8 cellular contexts compared by ENCODE assay signal in genomic region chr1:24909388-24909898, GRCh38. TPM values are rescaled to one million over a fixed set of nuclear protein-coding genes. Genes with fewer than 3 reads are reported as not detected.
DNase-seq lines count a peak whose midpoint lies in the region; ATAC-seq and TF ChIP-seq lines count a peak whose summit lies in the region.

No MANE protein-coding gene starts in this region.

- ATAC-seq in body of pancreas (peak; percentile 41), upper lobe of right lung (peak; percentile 90)

- H3K27ac ChIP-seq in body of pancreas (no peak overlapping the region), upper lobe of right lung (no peak overlapping the region), ovary (no peak overlapping the region)

- in situ Hi-C loops in KBM-7 (cut with MboI; ENCODE audit: low pct_unique_long_range_greater_than_20kb, low sequenced_read_pairs), result no loop called here

- TF ChIP-seq POLR2A in body of pancreas (IDR thresholded peaks at IDR 0.05), result no peak
- no peak for TF ChIP-seq POLR2A in ovary (IDR thresholded peaks at IDR 0.05)

- peak; percentile 32 for DNase-seq in BE2C
- DNase-seq in KBM-7, result peak; percentile 24
- DNase-seq in body of pancreas, result peak in 3 of 4 donors; percentile 35 to 59 (median 46)
- DNase-seq in kidney tubule cell (ENCODE audit: low spot score), result peak; percentile 77
- peak; percentile 81 for DNase-seq in upper lobe of right lung
- no peak for DNase-seq in ovary
- DNase-seq in NCI-H1048 (lab: John Stamatoyannopoulos, UW), result no peak
- DNase-seq in D341Med (ENCODE audit: low spot score), result no peak

- WGBS in body of pancreas, 2 donors, result 15 to 35% methylated on average over 12 to 15 of the region's 15 CpGs
- 21 to 30% (median 21%) methylated on average over 15 of the region's 15 CpGs for WGBS in ovary, 3 donors

- no peaks in the 10 kb centered on the region for H3K27me3 ChIP-seq in BE2C
- no peaks in the 10 kb centered on the region for H3K27me3 ChIP-seq in body of pancreas
- H3K27me3 ChIP-seq in upper lobe of right lung, result no peaks in the 10 kb centered on the region
- no peaks in the 10 kb centered on the region for H3K27me3 ChIP-seq in ovary

- no peaks in the 10 kb centered on the region for H3K36me3 ChIP-seq in BE2C
- H3K36me3 ChIP-seq in body of pancreas (replicated peaks in 1 of 2; ENCODE audit: insufficient read depth in 1 of 2, low read depth in 2 of 2), result no peaks in the 10 kb centered on the region
- no peaks in the 10 kb centered on the region for H3K36me3 ChIP-seq in upper lobe of right lung
- H3K36me3 ChIP-seq in ovary, result no peaks in the 10 kb centered on the region

- intact Hi-C loops in body of pancreas (cut with DNase I), result no loop called here
- intact Hi-C loops in upper lobe of right lung (cut with DNase I), result no loop called here
- intact Hi-C loops in ovary (cut with DNase I), result no loop called here

- TF ChIP-seq CTCF in BE2C (IDR thresholded peaks at IDR 0.05; ENCODE audit: low read depth, low read length) (peak; percentile 42), body of pancreas (IDR thresholded peaks at IDR 0.05) (peak in 4 of 7 experiments; percentile 17 to 47 (median 35)), upper lobe of right lung (IDR thresholded peaks at IDR 0.05) (peak; percentile 55), ovary (IDR thresholded peaks at IDR 0.05) (no peak)

- no peaks in the 10 kb centered on the region for H3K4me1 ChIP-seq in BE2C
- H3K4me1 ChIP-seq in body of pancreas, result no peaks in the 10 kb centered on the region
- no peaks in the 10 kb centered on the region for H3K4me1 ChIP-seq in upper lobe of right lung
- no peaks in the 10 kb centered on the region for H3K4me1 ChIP-seq in ovary (ENCODE audit: insufficient read depth)

- no peaks in the 10 kb centered on the region for H3K9me3 ChIP-seq in BE2C
- H3K9me3 ChIP-seq in body of pancreas, result no peaks in the 10 kb centered on the region
- H3K9me3 ChIP-seq in upper lobe of right lung, result no peaks in the 10 kb centered on the region
- H3K9me3 ChIP-seq in ovary, result no peaks in the 10 kb centered on the region

- TF ChIP-seq EP300 in ovary (IDR thresholded peaks at IDR 0.05), result no peak

- H3K4me3 ChIP-seq in BE2C (ENCODE audit: low read depth, low read length) (no peak overlapping the region), body of pancreas (no peak overlapping the region), upper lobe of right lung (no peak overlapping the region), ovary (no peak overlapping the region)

RNA-seq across cellular contexts. Expression of gene RUNX3, which starts 20.6 kb away (rescaled TPM):
- not detected for polyA plus RNA-seq in BE2C (2012; ENCODE audit: insufficient read depth, insufficient read length, low read depth)
- total RNA-seq in body of pancreas (under 1 TPM in 1 of 2 donors, not detected in 1; 0.26 TPM), upper lobe of right lung (13.1 TPM), ovary (1 to 10 TPM in 1 of 7 donors, under 1 TPM in 6; 0.23 to 1.3 (median 0.83) TPM)
- 1 to 10 TPM in 1 of 2 donors, under 1 TPM in 1; 0.30 to 1.9 TPM for polyA plus RNA-seq in ovary

Comparison
In these comparisons a context has a peak if more than half of its experiments do, and no peak if none do; other contexts are left out.
1. DNase-seq: peak in BE2C (single experiment), KBM-7 (single experiment), body of pancreas (3 of 4), kidney tubule cell (single experiment) and upper lobe of right lung (single experiment); none in ovary (0 of 5), NCI-H1048 (single experiment) and D341Med (single experiment).
2. CTCF ChIP-seq: peak in BE2C (single experiment), body of pancreas (4 of 7) and upper lobe of right lung (single experiment); none in ovary (0 of 3).